In the genomic region with DNA sequence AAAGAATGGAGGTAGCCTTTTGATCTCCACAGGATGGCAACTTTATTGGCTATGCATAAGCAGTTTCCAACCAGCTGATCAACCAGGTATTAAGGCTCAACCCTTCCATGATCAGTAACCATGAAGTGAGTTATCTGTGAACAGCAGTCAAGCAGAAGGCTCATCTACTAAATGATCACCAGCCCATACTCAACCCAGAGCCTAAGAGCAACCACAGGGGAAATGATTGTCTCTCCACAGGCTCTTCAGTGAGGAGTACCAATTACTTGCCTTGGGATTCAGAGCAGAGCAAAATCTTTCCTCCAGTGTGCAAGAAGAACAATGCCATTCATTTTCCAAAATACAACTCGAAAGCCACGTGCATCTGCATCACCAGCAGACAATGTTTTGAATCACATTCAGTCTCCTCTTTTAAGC, we compare ENCODE assay signal across 14 cellular contexts.
DNase-seq lines count a peak whose midpoint lies in the region; ATAC-seq, FAIRE-seq and TF ChIP-seq lines count a peak whose summit lies in the region.
"Had no signal": no experiment of that assay in that cellular context is flagged by ENCODE, and none has a peak within 500 bp of the region (broad histone marks: within the 10 kb centered on the region; RNA-seq: fewer than 3 reads in every experiment).

No MANE protein-coding gene starts in this region.

- CTCF ChIA-PET in naive thymus-derived CD4-positive, alpha-beta T cell (lab: Charles Lee): no interaction called here

- peaks cover 3% of the 10 kb centered on the region for H3K9me3 Mint-ChIP-seq in glutamatergic neuron (ENCODE audit: unreplicated experiment)
- peaks cover 0 to 6% (median 0%) of the 10 kb centered on the region in 11 donors for H3K9me3 Mint-ChIP-seq in naive thymus-derived CD4-positive, alpha-beta T cell
- H3K9me3 Mint-ChIP-seq: activated CD4-positive, alpha-beta T cell treated with anti-CD3 and anti-CD28 coated beads, Interleukin-2, amount 10 ng/mL, durations not matched to agents 24 days and 14 days; activated T-helper 1 cell treated with anti-CD3 and anti-CD28 coated beads, Interleukin-12 subunit alpha, Interleukin-12 subunit beta, Interleukin-2, Interleukin-4 antibody, amounts not matched to agents 30 ng/mL and 10 ng/mL and 1 ng/mL, durations not matched to agents 14 hours and 24 hours and 36 hours; stimulated activated naive CD8-positive, alpha-beta T cell treated with anti-CD3 and anti-CD28 coated beads, Interleukin-15, amount 100 ng/mL, for 72 hours had no signal

- DNase-seq in H54 (ENCODE audit: insufficient read length, low spot score) (no peak), NCI-H2227 treated with DMSO at 0.1 percent for 48 hours (lab: John Stamatoyannopoulos, UW) (peak; percentile 25), glutamatergic neuron (no peak), sigmoid colon (no peak)
- no peak for DNase-seq in stimulated activated CD4-positive, alpha-beta T cell treated with anti-CD3 and anti-CD28 coated beads, Interleukin-4, amount 100 ng/mL, for 1 hour
- no peak for DNase-seq in naive thymus-derived CD4-positive, alpha-beta T cell
- DNase-seq: activated CD4-positive, alpha-beta T cell treated with anti-CD3 and anti-CD28 coated beads, Interleukin-2, amount 10 ng/mL, durations not matched to agents 24 days and 14 days; effector CD4-positive, alpha-beta T cell; heart left ventricle; PC-9; stimulated activated naive CD8-positive, alpha-beta T cell treated with anti-CD3 and anti-CD28 coated beads, Interleukin-15, amount 100 ng/mL, for 72 hours; T-helper 17 cell had no signal

- TF ChIP-seq CTCF in glutamatergic neuron (IDR thresholded peaks at IDR 0.05; ENCODE audit: partially characterized antibody, unreplicated experiment): no peak
- no peak for TF ChIP-seq CTCF in sigmoid colon (IDR thresholded peaks at IDR 0.05)

- H3K27ac ChIP-seq in sigmoid colon: peak overlapping the region in 3 of 4 donors; percentile 17 to 46 (median 40)
- no peak overlapping the region for H3K27ac ChIP-seq in naive thymus-derived CD4-positive, alpha-beta T cell (ENCODE audit: low read depth, low read length)
- H3K27ac ChIP-seq: heart left ventricle, PC-9 had no signal

- H3K4me3 ChIP-seq in sigmoid colon: no peak overlapping the region
- H3K4me3 ChIP-seq in naive thymus-derived CD4-positive, alpha-beta T cell (ENCODE audit: low read length): no peak overlapping the region
- H3K4me3 ChIP-seq: heart left ventricle, PC-9 had no signal

- no peaks in the 10 kb centered on the region for H3K27me3 Mint-ChIP-seq in glutamatergic neuron (ENCODE audit: unreplicated experiment)
- peaks cover 0 to 7% (median 2%) of the 10 kb centered on the region in 5 donors for H3K27me3 Mint-ChIP-seq in naive thymus-derived CD4-positive, alpha-beta T cell
- H3K27me3 Mint-ChIP-seq: stimulated activated naive CD8-positive, alpha-beta T cell treated with anti-CD3 and anti-CD28 coated beads, Interleukin-15, amount 100 ng/mL, for 72 hours; T-helper 17 cell had no signal

- FAIRE-seq in H54 (lab: Jason Lieb, UNC): peak; percentile 68

- TF ChIP-seq POLR2A in H54 (IDR thresholded peaks at IDR 0.05; ENCODE audit: low read depth, low read length): no peak
- TF ChIP-seq POLR2A in sigmoid colon (IDR thresholded peaks at IDR 0.05): no peak

- peaks cover 42% of the 10 kb centered on the region for H3K4me1 Mint-ChIP-seq in glutamatergic neuron (ENCODE audit: low read depth, unreplicated experiment)
- peaks cover 0 to 2% (median 0%) of the 10 kb centered on the region in 7 donors for H3K4me1 Mint-ChIP-seq in naive thymus-derived CD4-positive, alpha-beta T cell
- H3K4me1 Mint-ChIP-seq: activated CD4-positive, alpha-beta T cell treated with anti-CD3 and anti-CD28 coated beads, Interleukin-2, amount 10 ng/mL, durations not matched to agents 24 days and 14 days; stimulated activated naive CD8-positive, alpha-beta T cell treated with anti-CD3 and anti-CD28 coated beads, Interleukin-15, amount 100 ng/mL, for 72 hours; T-helper 17 cell had no signal

- no peak for TF ChIP-seq EP300 in sigmoid colon (IDR thresholded peaks at IDR 0.05)

- H3K4me1 ChIP-seq in sigmoid colon: peaks cover 0 to 59% (median 24%) of the 10 kb centered on the region in 4 donors
- no peaks in the 10 kb centered on the region for H3K4me1 ChIP-seq in naive thymus-derived CD4-positive, alpha-beta T cell (ENCODE audit: control insufficient read depth in 2 of 2, insufficient read depth in 2 of 2, low read length in 2 of 2)

- no peaks in the 10 kb centered on the region for H3K36me3 ChIP-seq in sigmoid colon
- H3K36me3 ChIP-seq in naive thymus-derived CD4-positive, alpha-beta T cell (ENCODE audit: control insufficient read depth in 2 of 3, insufficient read depth in 3 of 3, low read length in 3 of 3): no peaks in the 10 kb centered on the region
- H3K36me3 ChIP-seq: heart left ventricle had no signal

- H3K4me3 Mint-ChIP-seq in glutamatergic neuron (ENCODE audit: unreplicated experiment): no peak overlapping the region
- no peak overlapping the region for H3K4me3 Mint-ChIP-seq in naive thymus-derived CD4-positive, alpha-beta T cell
- H3K4me3 Mint-ChIP-seq: activated CD4-positive, alpha-beta T cell treated with anti-CD3 and anti-CD28 coated beads, Interleukin-2, amount 10 ng/mL, durations not matched to agents 24 days and 14 days; activated T-helper 1 cell treated with anti-CD3 and anti-CD28 coated beads, Interleukin-12 subunit alpha, Interleukin-12 subunit beta, Interleukin-2, Interleukin-4 antibody, amounts not matched to agents 30 ng/mL and 10 ng/mL and 1 ng/mL, durations not matched to agents 14 hours and 24 hours and 36 hours; stimulated activated naive CD8-positive, alpha-beta T cell treated with anti-CD3 and anti-CD28 coated beads, Interleukin-15, amount 100 ng/mL, for 72 hours; T-helper 17 cell had no signal

- intact Hi-C loops in sigmoid colon (cut with DNase I): no loop called here
- intact Hi-C loops in naive thymus-derived CD4-positive, alpha-beta T cell (cut with micrococcal nuclease): no loop called here

- H3K27me3 ChIP-seq in sigmoid colon: no peaks in the 10 kb centered on the region
- H3K27me3 ChIP-seq in naive thymus-derived CD4-positive, alpha-beta T cell (ENCODE audit: control insufficient read depth in 2 of 2, insufficient read depth in 2 of 2, low read length in 2 of 2): no peaks in the 10 kb centered on the region

- 72 to 78% methylated on average over 2 of the region's 2 CpGs for WGBS in sigmoid colon, 2 donors

- no peaks in the 10 kb centered on the region for H3K9me3 ChIP-seq in sigmoid colon
- no peaks in the 10 kb centered on the region for H3K9me3 ChIP-seq in naive thymus-derived CD4-positive, alpha-beta T cell (ENCODE audit: control insufficient read depth in 2 of 3, low read length in 3 of 3)
- H3K9me3 ChIP-seq: heart left ventricle had no signal

- no peaks in the 10 kb centered on the region for H3K36me3 Mint-ChIP-seq in glutamatergic neuron (ENCODE audit: unreplicated experiment)
- H3K36me3 Mint-ChIP-seq in naive thymus-derived CD4-positive, alpha-beta T cell: peaks cover 0 to 2% (median 0%) of the 10 kb centered on the region in 5 donors

- POLR2A ChIA-PET in naive thymus-derived CD4-positive, alpha-beta T cell (lab: Charles Lee): interaction anchor here (0.7 kb wide), 1 partner anchor 981 kb away, joined by 4 read pairs; no protein-coding TSS in a partner anchor

- no peak for ATAC-seq in HG02678 (IDR thresholded peaks at IDR 0.05; ENCODE audit: unreplicated experiment)
- no peak for ATAC-seq in naive thymus-derived CD4-positive, alpha-beta T cell
- ATAC-seq: stimulated activated naive CD8-positive, alpha-beta T cell treated with anti-CD3 and anti-CD28 coated beads, Interleukin-15, amount 100 ng/mL, for 72 hours; T-helper 17 cell had no signal

- peak overlapping the region; percentile 87 for H3K27ac Mint-ChIP-seq in glutamatergic neuron (ENCODE audit: unreplicated experiment)
- H3K27ac Mint-ChIP-seq in naive thymus-derived CD4-positive, alpha-beta T cell: no peak overlapping the region
- H3K27ac Mint-ChIP-seq: activated CD4-positive, alpha-beta T cell treated with anti-CD3 and anti-CD28 coated beads, Interleukin-2, amount 10 ng/mL, durations not matched to agents 24 days and 14 days; activated T-helper 1 cell treated with anti-CD3 and anti-CD28 coated beads, Interleukin-12 subunit alpha, Interleukin-12 subunit beta, Interleukin-2, Interleukin-4 antibody, amounts not matched to agents 30 ng/mL and 10 ng/mL and 1 ng/mL, durations not matched to agents 14 hours and 24 hours and 36 hours; T-helper 17 cell had no signal
